ENCODE assay signal across 1 cellular context in the genomic region with DNA sequence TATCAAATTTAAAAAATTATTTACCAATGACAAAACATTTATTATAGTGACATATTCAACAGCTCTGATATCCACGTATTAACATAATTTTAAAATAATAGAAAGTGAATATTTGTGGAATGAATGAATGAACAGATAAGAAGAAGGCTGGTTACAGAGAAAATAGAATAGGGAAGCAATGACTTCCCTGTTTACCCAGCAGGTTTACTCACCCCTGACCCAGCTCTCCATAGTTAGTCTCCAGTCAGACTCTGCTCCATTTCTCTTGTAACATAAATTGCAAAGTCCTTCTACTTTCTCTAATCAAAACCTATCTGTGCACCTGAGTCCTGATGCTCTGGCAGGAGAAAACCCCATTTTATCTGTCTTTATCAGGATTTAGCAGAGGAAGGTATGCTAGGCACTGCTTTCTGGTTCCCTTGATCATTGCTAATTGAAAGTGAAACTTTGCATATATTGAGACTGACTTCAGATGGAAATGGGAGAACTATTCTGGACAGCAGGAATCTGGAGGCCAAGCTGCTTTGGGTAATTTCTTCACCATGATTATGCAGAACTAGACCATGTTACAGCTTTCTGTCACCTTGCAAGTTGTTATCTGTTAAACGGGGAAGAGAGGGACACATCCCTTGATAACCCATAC.
TF ChIP-seq lines count a peak whose summit lies in the region.

No MANE protein-coding gene starts in this region.

TF ChIP-seq in SK-N-SH treated with all-trans-retinoic acid at 6 μM for 48 hours, 23 proteins besides CTCF, POLR2A, EP300 and RAD21 (continued from another document):
- TF ChIP-seq, protein P1, sequence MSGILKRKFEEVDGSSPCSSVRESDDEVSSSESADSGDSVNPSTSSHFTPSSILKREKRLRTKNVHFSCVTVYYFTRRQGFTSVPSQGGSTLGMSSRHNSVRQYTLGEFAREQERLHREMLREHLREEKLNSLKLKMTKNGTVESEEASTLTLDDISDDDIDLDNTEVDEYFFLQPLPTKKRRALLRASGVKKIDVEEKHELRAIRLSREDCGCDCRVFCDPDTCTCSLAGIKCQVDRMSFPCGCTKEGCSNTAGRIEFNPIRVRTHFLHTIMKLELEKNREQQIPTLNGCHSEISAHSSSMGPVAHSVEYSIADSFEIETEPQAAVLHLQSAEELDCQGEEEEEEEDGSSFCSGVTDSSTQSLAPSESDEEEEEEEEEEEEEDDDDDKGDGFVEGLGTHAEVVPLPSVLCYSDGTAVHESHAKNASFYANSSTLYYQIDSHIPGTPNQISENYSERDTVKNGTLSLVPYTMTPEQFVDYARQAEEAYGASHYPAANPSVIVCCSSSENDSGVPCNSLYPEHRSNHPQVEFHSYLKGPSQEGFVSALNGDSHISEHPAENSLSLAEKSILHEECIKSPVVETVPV (CRISPR knock-in tag; IDR thresholded peaks at IDR 0.05): no peak
- TF ChIP-seq TCF4 (CRISPR knock-in tag; IDR thresholded peaks at IDR 0.05; ENCODE audit: borderline replicate concordance) (no peak), ZFP3 (CRISPR knock-in tag; IDR thresholded peaks at IDR 0.05) (no peak)
- TF ChIP-seq, protein P2, sequence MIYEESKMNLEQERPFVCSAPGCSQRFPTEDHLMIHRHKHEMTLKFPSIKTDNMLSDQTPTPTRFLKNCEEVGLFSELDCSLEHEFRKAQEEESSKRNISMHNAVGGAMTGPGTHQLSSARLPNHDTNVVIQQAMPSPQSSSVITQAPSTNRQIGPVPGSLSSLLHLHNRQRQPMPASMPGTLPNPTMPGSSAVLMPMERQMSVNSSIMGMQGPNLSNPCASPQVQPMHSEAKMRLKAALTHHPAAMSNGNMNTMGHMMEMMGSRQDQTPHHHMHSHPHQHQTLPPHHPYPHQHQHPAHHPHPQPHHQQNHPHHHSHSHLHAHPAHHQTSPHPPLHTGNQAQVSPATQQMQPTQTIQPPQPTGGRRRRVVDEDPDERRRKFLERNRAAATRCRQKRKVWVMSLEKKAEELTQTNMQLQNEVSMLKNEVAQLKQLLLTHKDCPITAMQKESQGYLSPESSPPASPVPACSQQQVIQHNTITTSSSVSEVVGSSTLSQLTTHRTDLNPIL (CRISPR knock-in tag; IDR thresholded peaks at IDR 0.05; ENCODE audit: low read depth): no peak
- TF ChIP-seq, protein P3, sequence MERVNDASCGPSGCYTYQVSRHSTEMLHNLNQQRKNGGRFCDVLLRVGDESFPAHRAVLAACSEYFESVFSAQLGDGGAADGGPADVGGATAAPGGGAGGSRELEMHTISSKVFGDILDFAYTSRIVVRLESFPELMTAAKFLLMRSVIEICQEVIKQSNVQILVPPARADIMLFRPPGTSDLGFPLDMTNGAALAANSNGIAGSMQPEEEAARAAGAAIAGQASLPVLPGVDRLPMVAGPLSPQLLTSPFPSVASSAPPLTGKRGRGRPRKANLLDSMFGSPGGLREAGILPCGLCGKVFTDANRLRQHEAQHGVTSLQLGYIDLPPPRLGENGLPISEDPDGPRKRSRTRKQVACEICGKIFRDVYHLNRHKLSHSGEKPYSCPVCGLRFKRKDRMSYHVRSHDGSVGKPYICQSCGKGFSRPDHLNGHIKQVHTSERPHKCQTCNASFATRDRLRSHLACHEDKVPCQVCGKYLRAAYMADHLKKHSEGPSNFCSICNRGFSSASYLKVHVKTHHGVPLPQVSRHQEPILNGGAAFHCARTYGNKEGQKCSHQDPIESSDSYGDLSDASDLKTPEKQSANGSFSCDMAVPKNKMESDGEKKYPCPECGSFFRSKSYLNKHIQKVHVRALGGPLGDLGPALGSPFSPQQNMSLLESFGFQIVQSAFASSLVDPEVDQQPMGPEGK (CRISPR knock-in tag; IDR thresholded peaks at IDR 0.05; ENCODE audit: borderline replicate concordance): no peak
